1 cellular context compared by ENCODE assay signal in the genomic region with DNA sequence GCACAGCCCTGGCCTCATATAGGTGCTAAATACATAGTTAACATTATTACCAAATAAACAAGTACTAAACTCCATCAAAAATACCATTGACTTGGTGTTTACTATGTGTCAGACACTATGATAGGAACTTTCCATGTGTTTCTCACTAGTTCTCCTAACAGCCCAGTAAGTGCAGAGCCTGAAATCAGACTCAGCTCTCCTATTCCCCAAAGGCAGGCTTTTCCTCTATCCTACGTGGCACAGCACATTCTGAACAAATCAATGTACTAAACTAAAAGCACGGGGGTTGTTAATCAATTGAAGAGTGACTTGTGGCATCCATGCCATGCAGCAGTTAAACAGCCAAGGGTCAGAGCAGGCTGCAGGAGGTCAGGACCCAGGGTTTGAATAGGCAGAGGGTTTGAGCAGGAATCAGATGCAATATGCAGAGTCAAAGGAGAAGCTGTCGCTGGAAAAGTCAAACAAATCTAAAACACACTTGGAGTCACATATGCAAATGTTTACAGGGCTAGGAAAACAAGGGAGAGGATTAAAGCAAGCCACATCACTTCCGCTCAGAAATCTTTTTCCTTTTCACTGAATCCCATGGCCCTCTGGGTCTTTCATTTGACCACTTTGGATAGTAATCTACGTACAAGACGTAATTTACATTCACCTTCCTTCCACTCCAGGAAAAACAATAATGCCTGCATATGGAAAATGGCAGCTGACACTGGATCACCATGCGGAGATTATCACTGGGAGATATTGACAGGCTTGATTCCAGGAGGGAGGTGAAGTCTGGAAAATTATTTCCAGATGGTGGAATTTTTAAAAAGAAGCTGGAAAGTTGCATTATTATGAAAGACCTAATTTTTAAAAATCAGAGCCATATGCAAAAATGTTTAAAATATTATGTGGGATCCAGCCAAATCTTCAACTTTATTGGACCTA.
TF ChIP-seq lines count a peak whose summit lies in the region.

No MANE protein-coding gene starts in this region.

TF ChIP-seq in SK-N-SH, 30 proteins besides CTCF, POLR2A, EP300 and RAD21:
- no peak for TF ChIP-seq SIN3A (IDR thresholded peaks at IDR 0.05; ENCODE audit: borderline replicate concordance, low read depth, low read length)
- TF ChIP-seq GATA2 (CRISPR knock-in tag; IDR thresholded peaks at IDR 0.05) = peak; percentile 26; the same call in 1 of the 2 replicates
- peak; percentile 31; the same call in 1 of the 2 replicates for TF ChIP-seq TCF12 (IDR thresholded peaks at IDR 0.05)
- TF ChIP-seq ELF1 (IDR thresholded peaks at IDR 0.05) = no peak
